16 cellular contexts compared by ENCODE assay signal in the genomic region with DNA sequence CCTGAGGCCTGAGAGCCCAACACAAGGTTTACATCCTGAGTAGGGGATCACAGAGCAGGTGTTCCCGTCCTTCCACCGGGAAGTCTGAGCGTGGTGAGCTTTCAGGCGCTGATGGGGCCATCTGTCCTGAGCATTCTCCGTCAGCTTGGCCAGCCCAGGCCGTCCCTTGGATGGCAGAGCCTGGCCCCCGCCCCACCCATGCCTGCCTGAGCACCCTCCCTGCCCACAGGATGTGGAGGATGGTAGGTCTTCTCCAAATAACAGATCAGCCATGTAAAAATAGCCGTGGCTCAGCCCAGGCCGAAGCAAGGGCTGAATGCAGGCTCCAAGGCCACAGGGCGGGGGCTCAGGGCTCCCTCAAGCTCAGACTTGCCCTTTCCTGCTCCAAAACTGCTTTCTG. TPM values are rescaled to one million over a fixed set of nuclear protein-coding genes. Genes with fewer than 3 reads are reported as not detected.
A peak's percentile ranks its signal among the peaks of the same experiment; 100 is the strongest.
DNase-seq lines count a peak whose midpoint lies in the region; TF ChIP-seq lines count a peak whose summit lies in the region.
"Had no signal": no experiment of that assay in that cellular context is flagged by ENCODE, and none has a peak within 500 bp of the region (broad histone marks: within the 10 kb centered on the region; RNA-seq: fewer than 3 reads in every experiment).

No MANE protein-coding gene starts in this region.

- H3K18ac ChIP-seq in trophoblast cell (ENCODE audit: low read length), result no peak overlapping the region

- H2AK5ac ChIP-seq in trophoblast cell (ENCODE audit: low read length), result no peak overlapping the region

- BruUV-seq in MCF 10A (replicated peaks; lab: Mats Ljungman, UMichigan), result no TSS peak

- H4K91ac ChIP-seq in trophoblast cell (ENCODE audit: low read depth, low read length), result peak overlapping the region; percentile 42

- CTCF ChIA-PET in MCF 10A (lab: Yijun Ruan, JAX), result interaction anchor here (0.5 to 1.2 kb wide), 3 partner anchors 47 to 659 kb away, joined by 3 read pairs; no protein-coding TSS in a partner anchor

- H3K9ac ChIP-seq in trophoblast cell (ENCODE audit: low read length), result no peak overlapping the region

- peaks cover 12% of the 10 kb centered on the region for H3K4me1 Mint-ChIP-seq in MCF 10A (ENCODE audit: insufficient read depth, unreplicated experiment)
- H3K4me1 Mint-ChIP-seq: CD8-positive, alpha-beta memory T cell had no signal

- H3K27me3 ChIP-seq in breast epithelium (no peaks in the 10 kb centered on the region), left ventricle myocardium inferior (ENCODE audit: low read depth) (no peaks in the 10 kb centered on the region), trophoblast cell (ENCODE audit: insufficient read depth, low read length) (no peaks in the 10 kb centered on the region), BE2C (no peaks in the 10 kb centered on the region)

- no peak overlapping the region for H2AFZ ChIP-seq in trophoblast cell (ENCODE audit: insufficient read depth, low read length, poor library complexity)

- no peaks in the 10 kb centered on the region for H3K36me3 Mint-ChIP-seq in MCF 10A (ENCODE audit: insufficient read depth, unreplicated experiment)

- no CpG with 5 or more reads among the region's 10 CpGs for WGBS in trophoblast cell (ENCODE audit: extremely low coverage, insufficient coverage, insufficient read length)

- H3K79me2 ChIP-seq in trophoblast cell (ENCODE audit: control insufficient read depth, insufficient read depth, low read length, poor library complexity), result peaks cover 15% of the 10 kb centered on the region

- no peak for TF ChIP-seq POLR2A in breast epithelium (IDR thresholded peaks at IDR 0.05)

- no peak overlapping the region for H3K14ac ChIP-seq in trophoblast cell (ENCODE audit: low read length)

- H3K4ac ChIP-seq in trophoblast cell (ENCODE audit: low read depth, low read length), result no peak overlapping the region

- H3K79me1 ChIP-seq in trophoblast cell (ENCODE audit: low read length), result peaks cover 18% of the 10 kb centered on the region

- peaks cover 8% of the 10 kb centered on the region for H3K9me3 Mint-ChIP-seq in MCF 10A (ENCODE audit: unreplicated experiment)
- H3K9me3 Mint-ChIP-seq: CD8-positive, alpha-beta memory T cell had no signal

- no peak overlapping the region for H4K12ac ChIP-seq in trophoblast cell (ENCODE audit: low read depth, low read length)

- H3K27ac ChIP-seq in breast epithelium (peak overlapping the region; percentile 88 to 94), left ventricle myocardium inferior (replicated peaks) (peak overlapping the region; percentile 93), trophoblast cell (ENCODE audit: low read depth, low read length) (no peak overlapping the region)
- H3K27ac ChIP-seq: 22Rv1 had no signal

- no peak overlapping the region for H2BK5ac ChIP-seq in trophoblast cell (ENCODE audit: low read depth, low read length, poor library complexity)

- H3K4me3 ChIP-seq in breast epithelium (peak overlapping the region in 1 of 3 donors; percentile 25), left ventricle myocardium inferior (no peak overlapping the region), trophoblast cell (ENCODE audit: low read depth, low read length) (no peak overlapping the region), BE2C (ENCODE audit: low read depth, low read length) (no peak overlapping the region)

- no peak overlapping the region for H3K23ac ChIP-seq in trophoblast cell (ENCODE audit: low read length)

- intact Hi-C loops in breast epithelium (cut with DNase I; ENCODE audit: low total_unique reads) (no loop called here), MCF 10A (cut with micrococcal nuclease) (no loop called here), left ventricle myocardium inferior (cut with micrococcal nuclease) (no loop called here)

- no peak overlapping the region for H2BK12ac ChIP-seq in trophoblast cell (ENCODE audit: low read length)

- no peak overlapping the region for H4K8ac ChIP-seq in trophoblast cell (ENCODE audit: low read depth, low read length)

- TF ChIP-seq CTCF in breast epithelium (IDR thresholded peaks at IDR 0.05) (no peak), MCF 10A (IDR thresholded peaks at IDR 0.05; ENCODE audit: unreplicated experiment) (no peak), left ventricle myocardium inferior (IDR thresholded peaks at IDR 0.05; ENCODE audit: borderline replicate concordance) (no peak), BE2C (IDR thresholded peaks at IDR 0.05; ENCODE audit: low read depth, low read length) (no peak)

- no peaks in the 10 kb centered on the region for H3K36me3 ChIP-seq in breast epithelium
- no peaks in the 10 kb centered on the region for H3K36me3 ChIP-seq in left ventricle myocardium inferior
- peaks cover 57 to 61% of the 10 kb centered on the region in 2 experiments for H3K36me3 ChIP-seq in trophoblast cell (ENCODE audit: control insufficient read depth in 1 of 2, insufficient read depth in 2 of 2, low read length in 2 of 2)
- H3K36me3 ChIP-seq in BE2C, result no peaks in the 10 kb centered on the region

- H3K4me1 ChIP-seq in breast epithelium (peaks cover 0 to 34% of the 10 kb centered on the region in 2 donors), left ventricle myocardium inferior (peaks cover 55% of the 10 kb centered on the region), trophoblast cell (ENCODE audit: control insufficient read depth in 1 of 2, insufficient read depth in 2 of 2, low read length in 2 of 2) (peaks cover 18 to 19% of the 10 kb centered on the region in 2 experiments), BE2C (no peaks in the 10 kb centered on the region)

- H3K4me2 ChIP-seq in trophoblast cell (ENCODE audit: low read length), result no peak overlapping the region

- POLR2A ChIA-PET in MCF 10A (lab: Yijun Ruan, JAX), result interaction anchor here (1.9 kb wide), 1 partner anchor 36 kb away, joined by 4 read pairs; a partner anchor contains a TSS

- DNase-seq in breast epithelium (ENCODE audit: low spot score in 2 of 2), result no peak
- no peak for DNase-seq in MCF 10A (ENCODE audit: unreplicated experiment)
- no peak for DNase-seq in left ventricle myocardium inferior
- no peak for DNase-seq in trophoblast cell
- DNase-seq in BE2C, result no peak
- no peak for DNase-seq in NOMO-1 (lab: John Stamatoyannopoulos, UW; ENCODE audit: unreplicated experiment in 2 of 2)
- DNase-seq in dedifferentiated amniotic fluid mesenchymal stem cell (ENCODE audit: extremely low spot score), result no peak
- no peak for DNase-seq in islet precursor cell
- DNase-seq: activated CD4-positive, CD25-positive, alpha-beta regulatory T cell treated with anti-CD3 and anti-CD28 coated beads, Interleukin-2, amount 50 U/mL, for 72 hours; activated T-cell treated with anti-CD3 and anti-CD28 coated beads, Interleukin-2, amount 50 U/mL, for 1 hour; CD8-positive, alpha-beta memory T cell; Karpas-422; stimulated activated CD4-positive, alpha-beta T cell treated with anti-CD3 and anti-CD28 coated beads, Interleukin-4, amount 100 ng/mL, for 24 hours; stimulated activated naive CD8-positive, alpha-beta T cell treated with anti-CD3 and anti-CD28 coated beads, Interleukin-15, Interleukin-2, amounts not matched to agents 100 U/mL and 50 U/mL, for 24 hours had no signal

- no peak overlapping the region for H3K27ac Mint-ChIP-seq in MCF 10A (ENCODE audit: low read depth, unreplicated experiment)

- no peak overlapping the region for H2BK120ac ChIP-seq in trophoblast cell (ENCODE audit: insufficient read depth, low read length, poor library complexity)

- H3K4me3 Mint-ChIP-seq in MCF 10A (ENCODE audit: unreplicated experiment), result no peak overlapping the region

- H3K9me3 ChIP-seq in breast epithelium (no peaks in the 10 kb centered on the region), left ventricle myocardium inferior (replicated peaks) (no peaks in the 10 kb centered on the region), trophoblast cell (ENCODE audit: insufficient read depth, low read depth, low read length) (no peaks in the 10 kb centered on the region), BE2C (no peaks in the 10 kb centered on the region)

- H3K27me3 Mint-ChIP-seq in MCF 10A (ENCODE audit: insufficient read depth, unreplicated experiment), result no peaks in the 10 kb centered on the region

RNA-seq across cellular contexts. Expression of a gene that starts 20.2 kb away (rescaled TPM):
- total RNA-seq in breast epithelium (10 to 100 TPM in 2 of 3 donors, 1 to 10 TPM in 1; 5.3 to 14.1 (median 11.5) TPM), MCF 10A (2022) (not detected in 2 replicates), left ventricle myocardium inferior (11.2 TPM)
- 153 and 164 TPM in 2 replicates for polyA plus RNA-seq in trophoblast cell (2013)
- polyA plus RNA-seq in BE2C (2012; ENCODE audit: insufficient read depth, insufficient read length, low read depth), result 3.6 TPM
- total RNA-seq: osteocyte had no signal

RNA-seq across cellular contexts. Expression of a gene that starts 36.3 kb away (rescaled TPM):
- total RNA-seq in breast epithelium, result 10 to 100 TPM; 26.9 to 61.6 (median 50.1) TPM
- total RNA-seq in MCF 10A (2022), result 78.3 and 123 TPM in 2 replicates
- total RNA-seq in left ventricle myocardium inferior, result 21.3 TPM
- 12.1 and 12.4 TPM in 2 replicates for polyA plus RNA-seq in trophoblast cell (2013)
- polyA plus RNA-seq in BE2C (2012; ENCODE audit: insufficient read depth, insufficient read length, low read depth), result 97.1 TPM

RNA-seq across cellular contexts. Expression of a gene that starts 41.5 kb away (rescaled TPM):
- total RNA-seq in breast epithelium (10 to 100 TPM in 2 of 3 donors, not detected in 1; 12.8 to 33.8 TPM), MCF 10A (2022) (not detected in 2 replicates), left ventricle myocardium inferior (not detected)
- not detected in 2 replicates for polyA plus RNA-seq in trophoblast cell (2013)
- polyA plus RNA-seq in BE2C (2012; ENCODE audit: insufficient read depth, insufficient read length, low read depth), result not detected
- total RNA-seq: CD8-positive, alpha-beta memory T cell; osteocyte had no signal
- polyA plus RNA-seq: CD8-positive, alpha-beta memory T cell had no signal
